In genomic region chr3:132788299-132788698, GRCh38 we compare ENCODE assay signal across 11 cellular contexts.
DNase-seq lines count a peak whose midpoint lies in the region; ATAC-seq, FAIRE-seq and TF ChIP-seq lines count a peak whose summit lies in the region.
"Had no signal": no experiment of that assay in that cellular context is flagged by ENCODE, and none has a peak within 500 bp of the region (broad histone marks: within the 10 kb centered on the region; RNA-seq: fewer than 3 reads in every experiment).

No MANE protein-coding gene starts in this region.

- H3K9me3 ChIP-seq in thoracic aorta: no peaks in the 10 kb centered on the region

- no peak for TF ChIP-seq CTCF in thoracic aorta (IDR thresholded peaks at IDR 0.05)

- H3K36me3 ChIP-seq in thoracic aorta: no peaks in the 10 kb centered on the region

- peak overlapping the region; percentile 42 to 54 for H3K27ac ChIP-seq in thoracic aorta
- H3K27ac ChIP-seq: 22Rv1, skin epidermis had no signal

- H3K4me3 ChIP-seq in thoracic aorta: no peak overlapping the region
- H3K4me3 ChIP-seq: skin epidermis had no signal

- no peaks in the 10 kb centered on the region for H3K27me3 ChIP-seq in thoracic aorta (replicated peaks; ENCODE audit: insufficient read depth)

- no peak for FAIRE-seq in H54 (lab: Jason Lieb, UNC)
- FAIRE-seq: TTC549 had no signal

- no peak for TF ChIP-seq POLR2A in H54 (IDR thresholded peaks at IDR 0.05; ENCODE audit: low read depth, low read length)
- TF ChIP-seq POLR2A in GM18505 (IDR thresholded peaks at IDR 0.05; ENCODE audit: borderline replicate concordance, extremely low read depth, insufficient read depth, insufficient read length): no peak

- H3K4me1 ChIP-seq in thoracic aorta (ENCODE audit: control insufficient read depth in 1 of 2, low read depth in 2 of 2): peaks cover 18 to 63% of the 10 kb centered on the region in 2 donors

- DNase-seq in DMS 273 (lab: John Stamatoyannopoulos, UW; ENCODE audit: unreplicated experiment) (peak; percentile 66), DMS 273 treated with DMSO at 0.1 percent for 48 hours (lab: John Stamatoyannopoulos, UW) (no peak), astrocyte of the hippocampus (ENCODE audit: low read depth, low spot score) (peak; percentile 88), hepatic stellate cell (ENCODE audit: low spot score) (peak; percentile 24), thoracic aorta (ENCODE audit: low spot score) (peak; percentile 23), H54 (ENCODE audit: insufficient read length, low spot score) (no peak), mesenteric fat pad (ENCODE audit: low spot score) (no peak)

- peak; percentile 66 for ATAC-seq in thoracic aorta (ENCODE audit: insufficient number of reproducible peaks, low FRiP score, low read depth)
- ATAC-seq in GM18505 (IDR thresholded peaks at IDR 0.05; ENCODE audit: unreplicated experiment): no peak

Comparison
In these comparisons a context has a peak if more than half of its experiments do, and no peak if none do; other contexts are left out.
1. DNase-seq: peak in DMS 273 (single experiment), astrocyte of the hippocampus (single experiment), hepatic stellate cell (single experiment) and thoracic aorta (single experiment); none in DMS 273 treated with DMSO at 0.1 percent for 48 hours (single experiment), H54 (single experiment) and mesenteric fat pad (single experiment).